32 cellular contexts compared by ENCODE assay signal in the genomic region with DNA sequence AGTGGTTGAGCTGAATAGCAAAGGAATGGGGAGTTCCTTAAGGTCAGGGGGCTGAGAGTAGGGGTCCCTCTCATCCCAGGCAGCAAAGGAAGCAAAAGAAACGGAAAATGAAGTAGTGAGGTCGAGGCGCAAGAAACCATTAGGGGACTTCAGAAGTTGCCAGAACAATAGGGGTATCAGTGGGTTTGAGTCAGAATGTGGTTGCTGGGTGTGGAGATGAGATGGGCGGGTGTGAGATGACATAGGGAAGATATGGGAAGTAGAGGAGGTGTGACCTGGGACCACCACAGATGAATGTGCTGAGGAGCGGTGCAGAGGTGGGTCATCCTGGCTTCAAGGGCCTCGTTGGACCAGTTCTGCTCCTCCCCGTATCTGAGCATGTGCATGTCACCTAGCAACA. TPM values are rescaled to one million over a fixed set of nuclear protein-coding genes. Genes with fewer than 3 reads are reported as not detected.
"Had no signal": no experiment of that assay in that cellular context is flagged by ENCODE, and none has a peak within 500 bp of the region (broad histone marks: within the 10 kb centered on the region; RNA-seq: fewer than 3 reads in every experiment).

No MANE protein-coding gene starts in this region.

- H3K9ac ChIP-seq: KMS-11 had no signal

- H3K4me2 ChIP-seq: KMS-11 had no signal

- H3K4me3 ChIP-seq: body of pancreas, breast epithelium had no signal

- H3K9me3 ChIP-seq: body of pancreas, breast epithelium had no signal

- H3K27me3 ChIP-seq: body of pancreas, breast epithelium had no signal

- H3K36me3 ChIP-seq: breast epithelium had no signal

- DNase-seq: activated CD4-positive, alpha-beta memory T cell treated with anti-CD3 and anti-CD28 coated beads, Interleukin-2, amount 10 ng/mL, durations not matched to agents 7 days and 5 days; activated CD4-positive, alpha-beta T cell treated with anti-CD3 and anti-CD28 coated beads for 1 hour; activated CD4-positive, alpha-beta T cell treated with anti-CD3 and anti-CD28 coated beads for 48 hours; activated CD4-positive, CD25-positive, alpha-beta regulatory T cell; activated CD8-positive, alpha-beta memory T cell treated with anti-CD3 and anti-CD28 coated beads for 24 hours; activated CD8-positive, alpha-beta memory T cell treated with anti-CD3 and anti-CD28 coated beads, Interleukin-2, amount 10 ng/mL, durations not matched to agents 7 days and 5 days; activated CD8-positive, alpha-beta memory T cell treated with anti-CD3 and anti-CD28 coated beads, Interleukin-2, amount 50 U/mL, for 48 hours; activated effector memory CD4-positive, alpha-beta T cell treated with Interleukin-2 at 50 U/mL for 16 hours; activated naive CD4-positive, alpha-beta T cell treated with anti-CD3 and anti-CD28 coated beads, Interleukin-2, amount 10 ng/mL, durations not matched to agents 7 days and 5 days; activated T-cell treated with anti-CD3 and anti-CD28 coated beads, Interleukin-2, amount 50 U/mL, for 48 hours; body of pancreas; MM.1S; MV-4-11; NCI-H1092; NCI-H1436 treated with DMSO at 0.1 percent for 48 hours; NCI-H1694 treated with DMSO at 0.1 percent for 48 hours; NCI-H2029 treated with DMSO at 0.1 percent for 48 hours; NCI-H2107; NCI-H2171; NCI-H510A; NCI-H526; NCI-H748 treated with DMSO at 0.1 percent for 48 hours; OCI-M1; Right ventricle myocardium superior; SW 1271; T-helper 1 cell; T-helper 2 cell; T-helper 9 cell had no signal

- H3K27ac ChIP-seq: body of pancreas, breast epithelium, KMS-11, VCaP had no signal

- ATAC-seq: activated CD8-positive, alpha-beta memory T cell treated with anti-CD3 and anti-CD28 coated beads, Interleukin-2, amount 10 ng/mL, durations not matched to agents 7 days and 5 days; body of pancreas had no signal

- H3K4me1 ChIP-seq: body of pancreas, breast epithelium had no signal

RNA-seq across cellular contexts. Expression of gene TXNDC2, which starts 14.9 kb away (rescaled TPM):
- total RNA-seq: activated CD8-positive, alpha-beta memory T cell treated with anti-CD3 and anti-CD28 coated beads, Interleukin-2, amount 10 ng/mL, durations not matched to agents 7 days and 5 days; body of pancreas; cardiac septum; Right ventricle myocardium superior had no signal
